Comparison of ENCODE assay signal across 9 cellular contexts in genomic region chr5:172795401-172795977, GRCh38. TPM values are rescaled to one million over a fixed set of nuclear protein-coding genes. Genes with fewer than 3 reads are reported as not detected.
DNase-seq lines count a peak whose midpoint lies in the region; ATAC-seq and TF ChIP-seq lines count a peak whose summit lies in the region.
"Had no signal": no experiment of that assay in that cellular context is flagged by ENCODE, and none has a peak within 500 bp of the region (broad histone marks: within the 10 kb centered on the region; RNA-seq: fewer than 3 reads in every experiment).

No MANE protein-coding gene starts in this region.

- H3K36me3 ChIP-seq in HEK293 (ENCODE audit: control insufficient read depth in 2 of 2, insufficient read depth in 1 of 2, low read length in 2 of 2) (no peaks in the 10 kb centered on the region), left lung (no peaks in the 10 kb centered on the region), stomach smooth muscle (ENCODE audit: control insufficient read depth in 2 of 2, insufficient read depth in 2 of 2, low read length in 2 of 2) (no peaks in the 10 kb centered on the region)

- H3K9me3 ChIP-seq in HEK293 (ENCODE audit: control insufficient read depth, insufficient read depth, low read depth, low read length) = no peaks in the 10 kb centered on the region
- no peaks in the 10 kb centered on the region for H3K9me3 ChIP-seq in left lung
- H3K9me3 ChIP-seq in stomach smooth muscle (ENCODE audit: control insufficient read depth in 2 of 2, low read length in 2 of 2) = no peaks in the 10 kb centered on the region

- H3K4me1 ChIP-seq in HEK293 (ENCODE audit: control insufficient read depth, insufficient read depth, low read length) = no peaks in the 10 kb centered on the region; the same call in 1 of the 2 replicates
- H3K4me1 ChIP-seq in left lung = peaks cover 42 to 97% of the 10 kb centered on the region in 2 donors
- H3K4me1 ChIP-seq in stomach smooth muscle (ENCODE audit: control insufficient read depth, insufficient read depth, low read length) = peaks cover 31% of the 10 kb centered on the region

- peak; percentile 99 for DNase-seq in choroid plexus epithelial cell (ENCODE audit: low read depth)
- DNase-seq in left lung = peak in 1 of 2 donors; percentile 89
- DNase-seq in UCSD-AML1 (lab: John Stamatoyannopoulos, UW; ENCODE audit: unreplicated experiment) = no peak
- no peak for DNase-seq in T-helper 1 cell
- no peak for DNase-seq in DMS79 treated with DMSO at 0.1 percent for 48 hours (lab: John Stamatoyannopoulos, UW)
- DNase-seq in NCI-H1048 (lab: John Stamatoyannopoulos, UW) = no peak
- DNase-seq: activated CD4-positive, alpha-beta memory T cell treated with anti-CD3 and anti-CD28 coated beads for 36 hours had no signal

- peak overlapping the region; percentile 7 to 68 for H3K9ac ChIP-seq in stomach smooth muscle (ENCODE audit: low read length in 2 of 2)

- intact Hi-C loops in left lung (cut with DNase I) = no loop called here

- H3K27me3 ChIP-seq in left lung = no peaks in the 10 kb centered on the region
- H3K27me3 ChIP-seq in stomach smooth muscle (ENCODE audit: control insufficient read depth in 1 of 2, insufficient read depth in 2 of 2, low read length in 2 of 2) = no peaks in the 10 kb centered on the region

- peak; percentile 44 for ATAC-seq in left lung

- TF ChIP-seq CTCF in HEK293 (tag by site-specific recombination; IDR thresholded peaks at IDR 0.05) (no peak), choroid plexus epithelial cell (conservative IDR thresholded peaks at IDR 0.05; ENCODE audit: low read depth, low read length) (no peak), left lung (IDR thresholded peaks at IDR 0.05) (no peak)

- CTCF ChIA-PET in HEK293 (lab: Yijun Ruan, JAX) = no interaction called here

- H3K27ac ChIP-seq in HEK293 (ENCODE audit: extremely low read depth, low read depth, low read length) (no peak overlapping the region), left lung (peak overlapping the region; percentile 70 to 96), stomach smooth muscle (ENCODE audit: low read length) (peak overlapping the region; percentile 86)

- POLR2A ChIA-PET in HEK293 (lab: Yijun Ruan, JAX) = interaction anchor here (1.4 kb wide), 1 partner anchor 24 kb away, joined by 8 read pairs; the partner anchor contains the start of gene DUSP1

- H3K4me3 ChIP-seq in HEK293 (ENCODE audit: low read depth, low read length) (no peak overlapping the region), choroid plexus epithelial cell (ENCODE audit: low read depth, low read length) (no peak overlapping the region), left lung (no peak overlapping the region), stomach smooth muscle (ENCODE audit: low read length in 2 of 2) (peak overlapping the region in 1 of 2 donors; percentile 35)

TF ChIP-seq in HEK293, 187 proteins besides CTCF, POLR2A, EP300 and RAD21:
- TF ChIP-seq ZNF19 (tag by site-specific recombination; IDR thresholded peaks at IDR 0.05; ENCODE audit: low read depth) (no peak), ZNF768 (tag by site-specific recombination; IDR thresholded peaks at IDR 0.05) (peak; percentile 63; the same call in 1 of the 2 replicates), ZNF175 (tag by site-specific recombination; IDR thresholded peaks at IDR 0.05) (no peak), ZNF132 (tag by site-specific recombination; IDR thresholded peaks at IDR 0.05; ENCODE audit: borderline replicate concordance) (no peak), KLF10 (tag by site-specific recombination; IDR thresholded peaks at IDR 0.05) (no peak), ZNF423 (tag by site-specific recombination; IDR thresholded peaks at IDR 0.05) (no peak), ZNF146 (tag by site-specific recombination; IDR thresholded peaks at IDR 0.05) (no peak), ZSCAN4 (tag by site-specific recombination; IDR thresholded peaks at IDR 0.05) (no peak), WT1 (tag by site-specific recombination; IDR thresholded peaks at IDR 0.05) (peak; percentile 48; the same call in 1 of the 2 replicates)

RNA-seq across cellular contexts. Expression of gene DUSP1, which starts 24.5 kb away (rescaled TPM):
- 100 to 1,000 TPM; 203 to 239 TPM for total RNA-seq in left lung

RNA-seq across cellular contexts. Expression of gene ERGIC1, which starts 38.6 kb away (rescaled TPM):
- total RNA-seq in left lung = 100 to 1,000 TPM; 165 to 229 TPM
